15 cellular contexts compared by ENCODE assay signal in genomic region chr5:172104021-172104420, GRCh38.
DNase-seq lines count a peak whose midpoint lies in the region; ATAC-seq and TF ChIP-seq lines count a peak whose summit lies in the region.
"Had no signal": no experiment of that assay in that cellular context is flagged by ENCODE, and none has a peak within 500 bp of the region (broad histone marks: within the 10 kb centered on the region; RNA-seq: fewer than 3 reads in every experiment).

No MANE protein-coding gene starts in this region.

- H3K9me3 Mint-ChIP-seq in osteocyte (ENCODE audit: unreplicated experiment), result no peaks in the 10 kb centered on the region

- no peaks in the 10 kb centered on the region for H3K27me3 Mint-ChIP-seq in osteocyte (ENCODE audit: unreplicated experiment)

- DNase-seq in SJSA1 (ENCODE audit: low read depth in 1 of 2, low spot score in 2 of 2), result no peak
- DNase-seq in left ventricle myocardium superior, result no peak
- no peak for DNase-seq in osteocyte (ENCODE audit: extremely low spot score, unreplicated experiment)
- DNase-seq in EL, result no peak
- no peak for DNase-seq in NCI-H146 (lab: John Stamatoyannopoulos, UW)
- no peak for DNase-seq in stimulated activated CD4-positive, alpha-beta T cell treated with anti-CD3 and anti-CD28 coated beads, Interleukin-15, amount 100 ng/mL, for 24 hours
- DNase-seq: foreskin keratinocyte; NCI-H524 treated with DMSO at 0.1 percent for 48 hours; occipital lobe; stimulated activated CD4-positive, alpha-beta T cell treated with anti-CD3 and anti-CD28 coated beads, Interleukin-2, amount 100 ng/mL, for 24 hours; stimulated activated naive CD4-positive, alpha-beta T cell; T1000 had no signal

- H3K27ac ChIP-seq in HEK293 (ENCODE audit: extremely low read depth, low read depth, low read length) (no peak overlapping the region), SJSA1 (peak overlapping the region; percentile 71)
- H3K27ac ChIP-seq: C4-2B, foreskin keratinocyte had no signal

- peak overlapping the region; percentile 94 for H3K27ac Mint-ChIP-seq in osteocyte (ENCODE audit: unreplicated experiment)

- H3K9me3 ChIP-seq in HEK293 (ENCODE audit: control insufficient read depth, insufficient read depth, low read depth, low read length) (no peaks in the 10 kb centered on the region), SJSA1 (replicated peaks) (no peaks in the 10 kb centered on the region)

- CTCF ChIA-PET in HEK293 (lab: Yijun Ruan, JAX), result interaction anchor here (0.6 to 2.7 kb wide), 7 partner anchors 69 to 347 kb away, joined by 3 to 19 read pairs (median 3); partner anchors contain the start of gene STK10

- ATAC-seq in left ventricle myocardium superior (peak; percentile 20), GM18520 (IDR thresholded peaks at IDR 0.05; ENCODE audit: unreplicated experiment) (no peak)

- POLR2A ChIA-PET in HEK293 (lab: Yijun Ruan, JAX), result interaction anchor here (0.6 kb wide), 1 partner anchor 85 kb away, joined by 5 read pairs; no protein-coding TSS in a partner anchor

- H3K4me1 ChIP-seq in HEK293 (ENCODE audit: control insufficient read depth, insufficient read depth, low read length) (no peaks in the 10 kb centered on the region; the same call in 1 of the 2 replicates), SJSA1 (replicated peaks) (peaks cover 46% of the 10 kb centered on the region)

- H3K27me3 ChIP-seq in SJSA1 (replicated peaks), result no peaks in the 10 kb centered on the region
- H3K27me3 ChIP-seq: foreskin keratinocyte had no signal

- no peak for TF ChIP-seq CTCF in HEK293 (tag by site-specific recombination; IDR thresholded peaks at IDR 0.05)
- TF ChIP-seq CTCF in osteocyte (IDR thresholded peaks at IDR 0.05), result no peak

- H3K36me3 ChIP-seq in HEK293 (ENCODE audit: control insufficient read depth in 2 of 2, insufficient read depth in 1 of 2, low read length in 2 of 2) (peaks cover 0 to 14% of the 10 kb centered on the region in 2 experiments; a peak in 1 of 3 replicates), SJSA1 (peaks cover 64% of the 10 kb centered on the region)

- peaks cover 70% of the 10 kb centered on the region for H3K4me1 Mint-ChIP-seq in osteocyte (ENCODE audit: unreplicated experiment)

- H3K4me3 ChIP-seq in HEK293 (ENCODE audit: low read depth, low read length) (no peak overlapping the region), SJSA1 (no peak overlapping the region)

- H3K4me3 Mint-ChIP-seq in osteocyte (ENCODE audit: unreplicated experiment), result no peak overlapping the region

- H3K36me3 Mint-ChIP-seq in osteocyte (ENCODE audit: unreplicated experiment), result peaks cover 13% of the 10 kb centered on the region

- intact Hi-C loops in left ventricle myocardium superior (cut with micrococcal nuclease), result loop anchor here (2.0 kb wide), 1 partner anchor 83 kb away; no protein-coding TSS in a partner anchor

TF ChIP-seq in HEK293, 187 proteins besides CTCF, POLR2A, EP300 and RAD21:
- TF ChIP-seq ZNF324 (tag by site-specific recombination; IDR thresholded peaks at IDR 0.05) (no peak), ZNF561 (tag by site-specific recombination; IDR thresholded peaks at IDR 0.05; ENCODE audit: borderline replicate concordance) (no peak), ZNF600 (tag by site-specific recombination; IDR thresholded peaks at IDR 0.05) (0 out of 2 replicates have a peak, but pooled peaks have one; percentile 43), ZNF791 (tag by site-specific recombination; IDR thresholded peaks at IDR 0.05) (no peak), BCL6B (tag by site-specific recombination; IDR thresholded peaks at IDR 0.05) (no peak), GLI4 (tag by site-specific recombination; IDR thresholded peaks at IDR 0.05) (no peak), ZFP3 (tag by site-specific recombination; IDR thresholded peaks at IDR 0.05; ENCODE audit: low read depth) (no peak)
- TF ChIP-seq, protein P1, sequence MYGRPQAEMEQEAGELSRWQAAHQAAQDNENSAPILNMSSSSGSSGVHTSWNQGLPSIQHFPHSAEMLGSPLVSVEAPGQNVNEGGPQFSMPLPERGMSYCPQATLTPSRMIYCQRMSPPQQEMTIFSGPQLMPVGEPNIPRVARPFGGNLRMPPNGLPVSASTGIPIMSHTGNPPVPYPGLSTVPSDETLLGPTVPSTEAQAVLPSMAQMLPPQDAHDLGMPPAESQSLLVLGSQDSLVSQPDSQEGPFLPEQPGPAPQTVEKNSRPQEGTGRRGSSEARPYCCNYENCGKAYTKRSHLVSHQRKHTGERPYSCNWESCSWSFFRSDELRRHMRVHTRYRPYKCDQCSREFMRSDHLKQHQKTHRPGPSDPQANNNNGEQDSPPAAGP (tag by site-specific recombination; IDR thresholded peaks at IDR 0.05), result no peak
